ENCODE assay signal across 28 cellular contexts in the genomic region with DNA sequence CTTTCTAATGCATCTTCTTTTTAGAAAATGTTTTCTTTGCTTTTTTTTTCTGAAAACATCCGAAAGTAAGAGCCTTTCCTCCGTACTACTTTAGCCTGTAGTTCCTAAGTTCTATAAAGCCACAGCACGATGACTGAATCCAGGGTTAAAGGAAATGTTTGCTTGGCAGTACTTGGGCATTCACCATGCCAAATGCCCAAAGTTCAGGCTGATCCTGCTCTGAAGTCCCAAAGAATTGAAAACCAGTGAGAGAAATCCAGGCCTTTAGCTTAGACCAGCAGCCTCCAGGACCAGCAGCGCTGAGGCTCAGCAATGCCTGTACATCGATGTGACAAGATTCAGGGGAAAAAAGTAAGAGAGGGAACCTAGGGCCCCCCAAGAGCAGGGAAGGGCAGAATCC. TPM values are rescaled to one million over a fixed set of nuclear protein-coding genes. Genes with fewer than 3 reads are reported as not detected.
"Had no signal": no experiment of that assay in that cellular context is flagged by ENCODE, and none has a peak within 500 bp of the region (broad histone marks: within the 10 kb centered on the region; RNA-seq: fewer than 3 reads in every experiment).

No MANE protein-coding gene starts in this region.

- H3K27ac ChIP-seq: ovary, parathyroid adenoma, psoas muscle, skin epidermis, stomach, thoracic aorta, thyroid gland, tibial nerve, upper lobe of left lung, vagina had no signal

- DNase-seq: naive thymus-derived CD4-positive, alpha-beta T cell; natural killer cell; occipital lobe; ovary; psoas muscle; right cardiac atrium; stimulated activated CD4-positive, alpha-beta T cell treated with anti-CD3 and anti-CD28 coated beads, Interleukin-15, amount 100 ng/mL, for 24 hours; stimulated activated CD4-positive, alpha-beta T cell treated with anti-CD3 and anti-CD28 coated beads, Interleukin-2, amount 100 ng/mL, for 24 hours; stimulated activated CD4-positive, alpha-beta T cell treated with anti-CD3 and anti-CD28 coated beads, Interleukin-2, amount 100 ng/mL, for 48 hours; stimulated activated CD4-positive, alpha-beta T cell treated with anti-CD3 and anti-CD28 coated beads, Interleukin-4, amount 100 ng/mL, for 24 hours; stimulated activated naive B cell treated with anti-CD40 and anti-IgM and Interleukin-4, amounts not matched to agents 10 μg/mL and 1 μg/mL and 100 μg/mL, for 72 hours; stimulated activated naive CD4-positive, alpha-beta T cell treated with Interleukin-2 at 50 U/mL for 16 hours; stomach; thyroid gland; trophoblast cell; upper lobe of left lung had no signal

- H3K9ac ChIP-seq: parathyroid adenoma had no signal

- H2AFZ ChIP-seq: parathyroid adenoma had no signal

- H3K4me1 ChIP-seq: parathyroid adenoma, psoas muscle, thyroid gland had no signal

- H3K27me3 ChIP-seq: ovary, thyroid gland, tibial nerve, upper lobe of left lung, vagina had no signal

- H3K4me3 ChIP-seq: ovary, psoas muscle, skin epidermis, thyroid gland, upper lobe of left lung, vagina had no signal

- H3K79me2 ChIP-seq: parathyroid adenoma had no signal

- ATAC-seq: naive thymus-derived CD4-positive, alpha-beta T cell; natural killer cell; stimulated activated effector memory CD8-positive, alpha-beta T cell treated with anti-CD3 and anti-CD28 coated beads, Interleukin-12 subunit alpha, Interleukin-12 subunit beta, amount 100 ng/mL, for 72 hours; stimulated activated naive B cell treated with anti-CD40 and anti-IgM and Interleukin-4, amounts not matched to agents 10 μg/mL and 1 μg/mL and 100 μg/mL, for 72 hours had no signal

- H3K9me3 ChIP-seq: ovary, psoas muscle, stomach, thoracic aorta, thyroid gland, tibial nerve, upper lobe of left lung, vagina had no signal

- H3K36me3 ChIP-seq: ovary, thoracic aorta, thyroid gland, tibial nerve, vagina had no signal

- FAIRE-seq: urothelium cell line had no signal

RNA-seq across cellular contexts. Expression of a gene that starts 35.1 kb away (rescaled TPM):
- total RNA-seq: naive thymus-derived CD4-positive, alpha-beta T cell; osteoblast; ovary; psoas muscle; right cardiac atrium; sciatic nerve; subcutaneous adipose tissue; thoracic aorta; tibial nerve; ureter; vagina had no signal
- polyA plus RNA-seq: naive thymus-derived CD4-positive, alpha-beta T cell; neural cell; ovary; right cardiac atrium had no signal
